ENCODE assay signal across 1 cellular context in genomic region chr6:101396552-101397173, GRCh38.
TF ChIP-seq lines count a peak whose summit lies in the region.

No MANE protein-coding gene starts in this region.

TF ChIP-seq in HepG2, 621 proteins besides CTCF, POLR2A, EP300 and RAD21 (continued from another document and continues in another):
- TF ChIP-seq, protein P1, sequence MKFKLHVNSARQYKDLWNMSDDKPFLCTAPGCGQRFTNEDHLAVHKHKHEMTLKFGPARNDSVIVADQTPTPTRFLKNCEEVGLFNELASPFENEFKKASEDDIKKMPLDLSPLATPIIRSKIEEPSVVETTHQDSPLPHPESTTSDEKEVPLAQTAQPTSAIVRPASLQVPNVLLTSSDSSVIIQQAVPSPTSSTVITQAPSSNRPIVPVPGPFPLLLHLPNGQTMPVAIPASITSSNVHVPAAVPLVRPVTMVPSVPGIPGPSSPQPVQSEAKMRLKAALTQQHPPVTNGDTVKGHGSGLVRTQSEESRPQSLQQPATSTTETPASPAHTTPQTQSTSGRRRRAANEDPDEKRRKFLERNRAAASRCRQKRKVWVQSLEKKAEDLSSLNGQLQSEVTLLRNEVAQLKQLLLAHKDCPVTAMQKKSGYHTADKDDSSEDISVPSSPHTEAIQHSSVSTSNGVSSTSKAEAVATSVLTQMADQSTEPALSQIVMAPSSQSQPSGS (CRISPR knock-in tag; IDR thresholded peaks at IDR 0.05), result 0 out of 2 replicates have a peak, but pooled peaks have one; percentile 38
- TF ChIP-seq ZNF501 (CRISPR knock-in tag; IDR thresholded peaks at IDR 0.05), result no peak
- 0 out of 2 replicates have a peak, but pooled peaks have one; percentile 33 for TF ChIP-seq PPARG (CRISPR knock-in tag; conservative IDR thresholded peaks at IDR 0.05)
- TF ChIP-seq, protein P2, sequence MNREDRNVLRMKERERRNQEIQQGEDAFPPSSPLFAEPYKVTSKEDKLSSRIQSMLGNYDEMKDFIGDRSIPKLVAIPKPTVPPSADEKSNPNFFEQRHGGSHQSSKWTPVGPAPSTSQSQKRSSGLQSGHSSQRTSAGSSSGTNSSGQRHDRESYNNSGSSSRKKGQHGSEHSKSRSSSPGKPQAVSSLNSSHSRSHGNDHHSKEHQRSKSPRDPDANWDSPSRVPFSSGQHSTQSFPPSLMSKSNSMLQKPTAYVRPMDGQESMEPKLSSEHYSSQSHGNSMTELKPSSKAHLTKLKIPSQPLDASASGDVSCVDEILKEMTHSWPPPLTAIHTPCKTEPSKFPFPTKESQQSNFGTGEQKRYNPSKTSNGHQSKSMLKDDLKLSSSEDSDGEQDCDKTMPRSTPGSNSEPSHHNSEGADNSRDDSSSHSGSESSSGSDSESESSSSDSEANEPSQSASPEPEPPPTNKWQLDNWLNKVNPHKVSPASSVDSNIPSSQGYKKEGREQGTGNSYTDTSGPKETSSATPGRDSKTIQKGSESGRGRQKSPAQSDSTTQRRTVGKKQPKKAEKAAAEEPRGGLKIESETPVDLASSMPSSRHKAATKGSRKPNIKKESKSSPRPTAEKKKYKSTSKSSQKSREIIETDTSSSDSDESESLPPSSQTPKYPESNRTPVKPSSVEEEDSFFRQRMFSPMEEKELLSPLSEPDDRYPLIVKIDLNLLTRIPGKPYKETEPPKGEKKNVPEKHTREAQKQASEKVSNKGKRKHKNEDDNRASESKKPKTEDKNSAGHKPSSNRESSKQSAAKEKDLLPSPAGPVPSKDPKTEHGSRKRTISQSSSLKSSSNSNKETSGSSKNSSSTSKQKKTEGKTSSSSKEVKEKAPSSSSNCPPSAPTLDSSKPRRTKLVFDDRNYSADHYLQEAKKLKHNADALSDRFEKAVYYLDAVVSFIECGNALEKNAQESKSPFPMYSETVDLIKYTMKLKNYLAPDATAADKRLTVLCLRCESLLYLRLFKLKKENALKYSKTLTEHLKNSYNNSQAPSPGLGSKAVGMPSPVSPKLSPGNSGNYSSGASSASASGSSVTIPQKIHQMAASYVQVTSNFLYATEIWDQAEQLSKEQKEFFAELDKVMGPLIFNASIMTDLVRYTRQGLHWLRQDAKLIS (CRISPR knock-in tag; IDR thresholded peaks at IDR 0.05), result no peak
- no peak for TF ChIP-seq SATB2 (CRISPR knock-in tag; IDR thresholded peaks at IDR 0.05)
- no peak for TF ChIP-seq ZMAT3 (CRISPR knock-in tag; conservative IDR thresholded peaks at IDR 0.05)
- 0 out of 2 replicates have a peak, but pooled peaks have one; percentile 45 for TF ChIP-seq RXRB (CRISPR knock-in tag; IDR thresholded peaks at IDR 0.05; ENCODE audit: borderline replicate concordance)
- TF ChIP-seq BATF2 (CRISPR knock-in tag; IDR thresholded peaks at IDR 0.05), result no peak
- TF ChIP-seq ZNF430 (CRISPR knock-in tag; IDR thresholded peaks at IDR 0.05), result no peak
- TF ChIP-seq HMGA1 (CRISPR knock-in tag; conservative IDR thresholded peaks at IDR 0.05), result no peak
- TF ChIP-seq NR1H2 (CRISPR knock-in tag; IDR thresholded peaks at IDR 0.05; ENCODE audit: borderline replicate concordance, low read depth), result no peak
- TF ChIP-seq PAF1 (CRISPR knock-in tag; IDR thresholded peaks at IDR 0.05), result no peak
- TF ChIP-seq MNT (IDR thresholded peaks at IDR 0.05), result no peak
- TF ChIP-seq, protein P3, sequence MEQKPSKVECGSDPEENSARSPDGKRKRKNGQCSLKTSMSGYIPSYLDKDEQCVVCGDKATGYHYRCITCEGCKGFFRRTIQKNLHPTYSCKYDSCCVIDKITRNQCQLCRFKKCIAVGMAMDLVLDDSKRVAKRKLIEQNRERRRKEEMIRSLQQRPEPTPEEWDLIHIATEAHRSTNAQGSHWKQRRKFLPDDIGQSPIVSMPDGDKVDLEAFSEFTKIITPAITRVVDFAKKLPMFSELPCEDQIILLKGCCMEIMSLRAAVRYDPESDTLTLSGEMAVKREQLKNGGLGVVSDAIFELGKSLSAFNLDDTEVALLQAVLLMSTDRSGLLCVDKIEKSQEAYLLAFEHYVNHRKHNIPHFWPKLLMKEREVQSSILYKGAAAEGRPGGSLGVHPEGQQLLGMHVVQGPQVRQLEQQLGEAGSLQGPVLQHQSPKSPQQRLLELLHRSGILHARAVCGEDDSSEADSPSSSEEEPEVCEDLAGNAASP (CRISPR knock-in tag; IDR thresholded peaks at IDR 0.05; ENCODE audit: borderline replicate concordance), result peak; percentile 65
- TF ChIP-seq ZNF326 (CRISPR knock-in tag; IDR thresholded peaks at IDR 0.05; ENCODE audit: borderline replicate concordance), result no peak
- TF ChIP-seq RBAK (CRISPR knock-in tag; IDR thresholded peaks at IDR 0.05), result no peak
- TF ChIP-seq TMF1 (CRISPR knock-in tag; IDR thresholded peaks at IDR 0.05; ENCODE audit: low read depth), result no peak
- no peak for TF ChIP-seq ZNF607 (CRISPR knock-in tag; IDR thresholded peaks at IDR 0.05; ENCODE audit: borderline replicate concordance)
- no peak for TF ChIP-seq ZNF142 (CRISPR knock-in tag; IDR thresholded peaks at IDR 0.05)
- no peak for TF ChIP-seq SRSF9 (IDR thresholded peaks at IDR 0.05; ENCODE audit: borderline replicate concordance, insufficient read depth, low read depth, low read length, poor library complexity, severe bottlenecking)
- no peak for TF ChIP-seq MXI1 (IDR thresholded peaks at IDR 0.05; ENCODE audit: borderline replicate concordance, low read depth, low read length)
- TF ChIP-seq PAX8 (CRISPR knock-in tag; IDR thresholded peaks at IDR 0.05; ENCODE audit: borderline replicate concordance), result no peak
- no peak for TF ChIP-seq CBX5 (CRISPR knock-in tag; IDR thresholded peaks at IDR 0.05; ENCODE audit: borderline replicate concordance)
- no peak for TF ChIP-seq ZFYVE20 (CRISPR knock-in tag; IDR thresholded peaks at IDR 0.05; ENCODE audit: borderline replicate concordance, low read depth)
- TF ChIP-seq RERE (CRISPR knock-in tag; IDR thresholded peaks at IDR 0.05; ENCODE audit: low read depth), result no peak
- TF ChIP-seq HMGXB3 (CRISPR knock-in tag; IDR thresholded peaks at IDR 0.05; ENCODE audit: borderline replicate concordance), result peak; percentile 86
- no peak for TF ChIP-seq ZNF790 (CRISPR knock-in tag; IDR thresholded peaks at IDR 0.05; ENCODE audit: borderline replicate concordance)
- TF ChIP-seq ZNF232 (CRISPR knock-in tag; IDR thresholded peaks at IDR 0.05; ENCODE audit: borderline replicate concordance), result no peak
- TF ChIP-seq ZNF572 (CRISPR knock-in tag; IDR thresholded peaks at IDR 0.05), result no peak
- no peak for TF ChIP-seq TBP (CRISPR knock-in tag; IDR thresholded peaks at IDR 0.05)
